In genomic region chr4:55770662-55771061, GRCh38 we compare ENCODE assay signal across 22 cellular contexts.
A peak's percentile ranks its signal among the peaks of the same experiment; 100 is the strongest.
DNase-seq lines count a peak whose midpoint lies in the region; ATAC-seq and TF ChIP-seq lines count a peak whose summit lies in the region.
"Had no signal": no experiment of that assay in that cellular context is flagged by ENCODE, and none has a peak within 500 bp of the region (broad histone marks: within the 10 kb centered on the region; RNA-seq: fewer than 3 reads in every experiment).

No MANE protein-coding gene starts in this region.

- H3K4me1 ChIP-seq in RWPE2 (ENCODE audit: insufficient read depth, poor library complexity, severe bottlenecking): no peaks in the 10 kb centered on the region
- H3K4me1 ChIP-seq in effector memory CD4-positive, alpha-beta T cell (ENCODE audit: control insufficient read depth, insufficient read depth, low read length, poor library complexity, severe bottlenecking): no peaks in the 10 kb centered on the region
- H3K4me1 ChIP-seq: BLaER1 had no signal

- ATAC-seq in RWPE2 (ENCODE audit: low read depth) (0 out of 3 replicates have a peak, but pooled peaks have one; percentile 35), HG03460 (IDR thresholded peaks at IDR 0.05; ENCODE audit: unreplicated experiment) (no peak)

- H3K27me3 ChIP-seq in RWPE2 (ENCODE audit: insufficient read depth, poor library complexity, severe bottlenecking): no peaks in the 10 kb centered on the region
- no peaks in the 10 kb centered on the region for H3K27me3 ChIP-seq in effector memory CD4-positive, alpha-beta T cell (replicated peaks; ENCODE audit: control insufficient read depth, insufficient read depth, low read length, poor library complexity, severe bottlenecking)
- H3K27me3 ChIP-seq: BE2C, BLaER1 had no signal

- peak; percentile 17 for DNase-seq in DMS53 (lab: John Stamatoyannopoulos, UW)
- DNase-seq in DMS53 treated with DMSO at 0.1 percent for 48 hours (lab: John Stamatoyannopoulos, UW; ENCODE audit: unreplicated experiment): no peak
- no peak for DNase-seq in RWPE2 (ENCODE audit: low spot score)
- peak; percentile 14 for DNase-seq in epithelial cell of esophagus (ENCODE audit: low read depth)
- DNase-seq in effector memory CD4-positive, alpha-beta T cell: no peak
- no peak for DNase-seq in GDM1 (lab: John Stamatoyannopoulos, UW)
- DNase-seq: ACHN; BE2C; C1 segment of cervical spinal cord; CD4-positive, alpha-beta memory T cell; CD4-positive, CD25-positive, alpha-beta regulatory T cell; CD8-positive, alpha-beta memory T cell; COR-L47; DMS 273 treated with DMSO at 0.1 percent for 48 hours; DMS153; DMS79; DND-41; EL; GF-D8 had no signal

- no peak for TF ChIP-seq CTCF in RWPE2 (IDR thresholded peaks at IDR 0.05; ENCODE audit: poor library complexity, severe bottlenecking)
- no peak for TF ChIP-seq CTCF in epithelial cell of esophagus (IDR thresholded peaks at IDR 0.05; ENCODE audit: insufficient read depth, low read depth, low read length, missing control alignments)

- H3K27ac ChIP-seq in RWPE2 (ENCODE audit: poor library complexity, severe bottlenecking): no peak overlapping the region
- no peak overlapping the region for H3K27ac ChIP-seq in effector memory CD4-positive, alpha-beta T cell (ENCODE audit: insufficient read depth, low read length, poor library complexity, severe bottlenecking)
- H3K27ac ChIP-seq: 22Rv1, BLaER1 had no signal

- H3K36me3 ChIP-seq in RWPE2 (ENCODE audit: low read depth): no peaks in the 10 kb centered on the region
- H3K36me3 ChIP-seq in effector memory CD4-positive, alpha-beta T cell (ENCODE audit: control insufficient read depth, insufficient read depth, low read length): no peaks in the 10 kb centered on the region
- H3K36me3 ChIP-seq: BE2C, BLaER1 had no signal

- no peaks in the 10 kb centered on the region for H3K9me3 ChIP-seq in RWPE2 (ENCODE audit: severe bottlenecking)
- no peaks in the 10 kb centered on the region for H3K9me3 ChIP-seq in effector memory CD4-positive, alpha-beta T cell (ENCODE audit: control insufficient read depth, low read length)
- H3K9me3 ChIP-seq: BE2C, BLaER1 had no signal

- H3K4me3 ChIP-seq in RWPE2 (ENCODE audit: severe bottlenecking) (no peak overlapping the region), epithelial cell of esophagus (ENCODE audit: low read length) (no peak overlapping the region)
- H3K4me3 ChIP-seq in effector memory CD4-positive, alpha-beta T cell (ENCODE audit: insufficient read depth, low read depth, low read length, poor library complexity, severe bottlenecking): no peak overlapping the region
- H3K4me3 ChIP-seq: BLaER1 had no signal

Comparison
In these comparisons a context has a peak if more than half of its experiments do, and no peak if none do; other contexts are left out.
1. DNase-seq: peak in DMS53 (single experiment) and epithelial cell of esophagus (single experiment); none in DMS53 treated with DMSO at 0.1 percent for 48 hours (single experiment), RWPE2 (single experiment), effector memory CD4-positive, alpha-beta T cell (0 of 3) and GDM1 (single experiment).